12 cellular contexts compared by ENCODE assay signal in genomic region chr3:149378420-149379388, GRCh38. TPM values are rescaled to one million over a fixed set of nuclear protein-coding genes. Genes with fewer than 3 reads are reported as not detected.
DNase-seq lines count a peak whose midpoint lies in the region; ATAC-seq, FAIRE-seq and TF ChIP-seq lines count a peak whose summit lies in the region.
"Had no signal": no experiment of that assay in that cellular context is flagged by ENCODE, and none has a peak within 500 bp of the region (broad histone marks: within the 10 kb centered on the region; RNA-seq: fewer than 3 reads in every experiment).

No MANE protein-coding gene starts in this region.

- DNase-seq in HCT116 (ENCODE audit: low read depth, low spot score): no peak
- no peak for DNase-seq in WTC11 (ENCODE audit: low spot score)
- peak; percentile 53 for DNase-seq in kidney
- no peak for DNase-seq in omental fat pad (ENCODE audit: low spot score)
- no peak for DNase-seq in MG63
- no peak for DNase-seq in SIG-M5 treated with dmso at 0.1 percent for 504 hours (lab: John Stamatoyannopoulos, UW; ENCODE audit: unreplicated experiment)
- DNase-seq: activated CD8-positive, alpha-beta memory T cell treated with anti-CD3 and anti-CD28 coated beads, Interleukin-2, amount 50 U/mL, for 4 hours; SW 1271 had no signal

- no peak for TF ChIP-seq RAD21 in HCT116 (IDR thresholded peaks at IDR 0.05; ENCODE audit: low read depth)

- peak overlapping the region; percentile 40 for H2AFZ ChIP-seq in HCT116 (ENCODE audit: low read depth, low read length, poor library complexity, severe bottlenecking)

- H4K20me1 ChIP-seq in HCT116 (ENCODE audit: insufficient read depth): no peaks in the 10 kb centered on the region

- H3K27ac ChIP-seq in HCT116 (ENCODE audit: low read depth, low read length) (no peak overlapping the region), kidney (ENCODE audit: low read depth in 2 of 2, low read length in 2 of 2) (peak overlapping the region; percentile 63 to 74)

- FAIRE-seq in kidney (lab: Jason Lieb, UNC): no peak
- FAIRE-seq: bronchial epithelial cell had no signal

- H3K4me2 ChIP-seq in HCT116 (ENCODE audit: low read length) (no peak overlapping the region), skeletal muscle satellite cell (ENCODE audit: low read length) (peak overlapping the region; percentile 78)

- TF ChIP-seq CTCF in HCT116 (IDR thresholded peaks at IDR 0.05 in 2 of 3, conservative IDR thresholded peaks at IDR 0.05 in 1 of 3; ENCODE audit: borderline replicate concordance in 1 of 3, insufficient read depth in 1 of 3, low read depth in 2 of 3, low read length in 2 of 3) (no peak), WTC11 (IDR thresholded peaks at IDR 0.05) (no peak), kidney (IDR thresholded peaks at IDR 0.05; ENCODE audit: borderline replicate concordance, extremely low read depth, insufficient read depth) (no peak), omental fat pad (IDR thresholded peaks at IDR 0.05) (no peak)

- peaks cover 13% of the 10 kb centered on the region for H3K36me3 Mint-ChIP-seq in WTC11
- H3K36me3 Mint-ChIP-seq: IgD-negative memory B cell had no signal

- H3K27ac Mint-ChIP-seq in WTC11: no peak overlapping the region

- H3K4me3 Mint-ChIP-seq in WTC11: no peak overlapping the region

- no peaks in the 10 kb centered on the region for H3K79me2 ChIP-seq in HCT116 (ENCODE audit: insufficient read depth, low read length)

- H3K36me3 ChIP-seq in HCT116 (ENCODE audit: control insufficient read depth in 1 of 2, insufficient read depth in 2 of 2, low read length in 2 of 2): no peaks in the 10 kb centered on the region
- H3K36me3 ChIP-seq in kidney (ENCODE audit: control insufficient read depth in 1 of 2, insufficient read depth in 2 of 2, low read length in 2 of 2): no peaks in the 10 kb centered on the region
- peaks cover 12% of the 10 kb centered on the region for H3K36me3 ChIP-seq in skeletal muscle satellite cell (ENCODE audit: insufficient read depth, low read length)
- peaks cover 24% of the 10 kb centered on the region for H3K36me3 ChIP-seq in MG63

- peaks cover 19% of the 10 kb centered on the region for H3K9me3 Mint-ChIP-seq in WTC11
- H3K9me3 Mint-ChIP-seq: IgD-negative memory B cell had no signal

- no peaks in the 10 kb centered on the region for H3K9me3 ChIP-seq in HCT116 (ENCODE audit: control insufficient read depth in 1 of 2, insufficient read depth in 1 of 2, low read depth in 1 of 2, low read length in 2 of 2)
- H3K9me3 ChIP-seq in kidney (ENCODE audit: control insufficient read depth in 1 of 2, low read length in 2 of 2): no peaks in the 10 kb centered on the region
- H3K9me3 ChIP-seq in skeletal muscle satellite cell (replicated peaks; ENCODE audit: low read length): no peaks in the 10 kb centered on the region
- no peaks in the 10 kb centered on the region for H3K9me3 ChIP-seq in MG63

- CTCF ChIA-PET in HCT116 (lab: Charles Lee): no interaction called here
- CTCF ChIA-PET in WTC11 (lab: Charles Lee): no interaction called here

- peaks cover 12% of the 10 kb centered on the region for H3K4me1 Mint-ChIP-seq in WTC11
- H3K4me1 Mint-ChIP-seq: IgD-negative memory B cell had no signal

- intact Hi-C loops in HCT116 (cut with micrococcal nuclease) (no loop called here), kidney (cut with DNase I) (no loop called here)

- RAD21 ChIA-PET in HCT116 (lab: Charles Lee; ENCODE audit: low non-redundant PET in 1 of 2, low total read pairs in 2 of 2, uncharacterized antibody in 2 of 2, unreplicated experiment in 2 of 2): no interaction called here

- peaks cover 3% of the 10 kb centered on the region; the same call in 1 of the 2 replicates for H3K27me3 ChIP-seq in HCT116 (ENCODE audit: insufficient read depth, low read length)
- no peaks in the 10 kb centered on the region for H3K27me3 ChIP-seq in skeletal muscle satellite cell (ENCODE audit: control insufficient read depth, insufficient read depth, low read length)
- no peaks in the 10 kb centered on the region for H3K27me3 ChIP-seq in MG63

- H3K9ac ChIP-seq in HCT116 (ENCODE audit: low read length) (no peak overlapping the region), kidney (ENCODE audit: low read length in 2 of 2) (no peak overlapping the region), skeletal muscle satellite cell (ENCODE audit: low read depth, low read length) (peak overlapping the region; percentile 64)

- H3K4me1 ChIP-seq in HCT116 (ENCODE audit: control insufficient read depth in 1 of 2, insufficient read depth in 2 of 2, low read length in 2 of 2) (peaks cover 0 to 4% of the 10 kb centered on the region in 2 experiments; a peak in 1 of 4 replicates), kidney (ENCODE audit: control insufficient read depth in 1 of 2, insufficient read depth in 1 of 2, low read depth in 1 of 2, low read length in 2 of 2) (peaks cover 0 to 5% of the 10 kb centered on the region in 2 donors), skeletal muscle satellite cell (ENCODE audit: control insufficient read depth, insufficient read depth, low read length) (peaks cover 59% of the 10 kb centered on the region)

- ATAC-seq in HCT116 (no peak), WTC11 (no peak), omental fat pad (ENCODE audit: low FRiP score) (no peak), GM18868 (IDR thresholded peaks at IDR 0.05; ENCODE audit: unreplicated experiment) (no peak)

- H3K9me2 ChIP-seq in HCT116 (ENCODE audit: insufficient read depth): no peaks in the 10 kb centered on the region

- no peaks in the 10 kb centered on the region; the same call in 1 of the 2 replicates for H3K27me3 Mint-ChIP-seq in WTC11 (ENCODE audit: low read depth)

- H3K4me3 ChIP-seq in HCT116 (replicated peaks in 1 of 2; ENCODE audit: low read depth in 1 of 2, low read length in 2 of 2) (no peak overlapping the region), kidney (ENCODE audit: low read length in 2 of 2) (no peak overlapping the region), skeletal muscle satellite cell (ENCODE audit: low read length) (no peak overlapping the region), MG63 (no peak overlapping the region; the same call in 1 of the 2 replicates)

- no peak for TF ChIP-seq POLR2A in HCT116 (IDR thresholded peaks at IDR 0.05; ENCODE audit: borderline replicate concordance, extremely low read depth, insufficient read depth, insufficient read length)

- POLR2A ChIA-PET in HCT116 (lab: Charles Lee): no interaction called here
- POLR2A ChIA-PET in WTC11 (lab: Charles Lee): no interaction called here

- BruUV-seq in HCT116 (replicated peaks; lab: Mats Ljungman, UMichigan): no TSS peak

TF ChIP-seq in HCT116, 20 proteins besides CTCF, POLR2A, EP300 and RAD21 (continues in another document):
- TF ChIP-seq EZH2phosphoT487 (IDR thresholded peaks at IDR 0.05; ENCODE audit: borderline replicate concordance): no peak
- no peak for TF ChIP-seq SP1 (IDR thresholded peaks at IDR 0.05; ENCODE audit: low read depth)
- TF ChIP-seq ZNF274 (IDR thresholded peaks at IDR 0.05; ENCODE audit: low read depth, low read length): no peak
- TF ChIP-seq POLR2AphosphoS5 (IDR thresholded peaks at IDR 0.05; ENCODE audit: low read depth, low read length): no peak

TF ChIP-seq in WTC11, 78 proteins besides CTCF, POLR2A, EP300 and RAD21:
- TF ChIP-seq ZNF512 (CRISPR knock-in tag; IDR thresholded peaks at IDR 0.05; ENCODE audit: borderline replicate concordance) (0 out of 2 replicates have a peak, but pooled peaks have one; percentile 48), FOXK1 (CRISPR knock-in tag; IDR thresholded peaks at IDR 0.05) (no peak)

RNA-seq across cellular contexts. Expression of gene TM4SF1, which starts 1.3 kb away (rescaled TPM):
- total RNA-seq in HCT116 (2021; ENCODE audit: unreplicated experiment): 0.66 TPM
- polyA plus RNA-seq in HCT116 (2012): 0.07 and 0.09 TPM in 2 replicates
- 0.44 to 0.90 TPM (median 0.48 TPM) in 3 replicates for total RNA-seq in WTC11 (2021)
- 173 TPM for total RNA-seq in kidney
- polyA plus RNA-seq in kidney (ENCODE audit: insufficient read depth, low read depth, low replicate concordance): 101 TPM
- 279 and 440 TPM in 2 replicates for total RNA-seq in skeletal muscle satellite cell (2012; rRNA removed)
- total RNA-seq in omental fat pad: 1,000 to 10,000 TPM in 1 of 4 donors, 100 to 1,000 TPM in 3; 273 to 1,679 (median 590) TPM
- total RNA-seq in MG63 (2014; rRNA removed; shearing (Covaris generic); ENCODE audit: low replicate concordance): 408 and 422 TPM in 2 replicates
- polyA plus RNA-seq: IgD-negative memory B cell had no signal

RNA-seq across cellular contexts. Expression of gene TM4SF18, which starts 45.3 kb away (rescaled TPM):
- total RNA-seq in HCT116 (2021; ENCODE audit: unreplicated experiment) (0.34 TPM), WTC11 (2021) (1.6 to 2.4 TPM (median 2.2 TPM) in 3 replicates), kidney (19.7 TPM), omental fat pad (10 to 100 TPM; 11.3 to 81.5 (median 20.5) TPM)
- 0.77 and 1.2 TPM in 2 replicates for polyA plus RNA-seq in HCT116 (2012)
- 14.2 TPM for polyA plus RNA-seq in kidney (ENCODE audit: insufficient read depth, low read depth, low replicate concordance)
- total RNA-seq in skeletal muscle satellite cell (2012; rRNA removed): 0.51 TPM in 1 of 2 replicates, not detected in the other
- total RNA-seq in MG63 (2014; rRNA removed; shearing (Covaris generic); ENCODE audit: low replicate concordance): 4.5 and 6.4 TPM in 2 replicates
- total RNA-seq: bronchial epithelial cell had no signal
- polyA plus RNA-seq: IgD-negative memory B cell had no signal

Comparison
In these comparisons a context has a peak if more than half of its experiments do, and no peak if none do; other contexts are left out.
1. RNA of gene TM4SF1, which starts 1.3 kb away (total RNA-seq): 273 to 1,679 TPM in omental fat pad, 408 to 422 TPM in MG63 and 173 TPM in kidney (single experiment); 0.44 to 0.90 TPM in WTC11 and 0.66 TPM in HCT116 (single experiment); every median in the first group is over 10 times any median in the second.